Comparison of ENCODE assay signal across 8 cellular contexts in the genomic region with DNA sequence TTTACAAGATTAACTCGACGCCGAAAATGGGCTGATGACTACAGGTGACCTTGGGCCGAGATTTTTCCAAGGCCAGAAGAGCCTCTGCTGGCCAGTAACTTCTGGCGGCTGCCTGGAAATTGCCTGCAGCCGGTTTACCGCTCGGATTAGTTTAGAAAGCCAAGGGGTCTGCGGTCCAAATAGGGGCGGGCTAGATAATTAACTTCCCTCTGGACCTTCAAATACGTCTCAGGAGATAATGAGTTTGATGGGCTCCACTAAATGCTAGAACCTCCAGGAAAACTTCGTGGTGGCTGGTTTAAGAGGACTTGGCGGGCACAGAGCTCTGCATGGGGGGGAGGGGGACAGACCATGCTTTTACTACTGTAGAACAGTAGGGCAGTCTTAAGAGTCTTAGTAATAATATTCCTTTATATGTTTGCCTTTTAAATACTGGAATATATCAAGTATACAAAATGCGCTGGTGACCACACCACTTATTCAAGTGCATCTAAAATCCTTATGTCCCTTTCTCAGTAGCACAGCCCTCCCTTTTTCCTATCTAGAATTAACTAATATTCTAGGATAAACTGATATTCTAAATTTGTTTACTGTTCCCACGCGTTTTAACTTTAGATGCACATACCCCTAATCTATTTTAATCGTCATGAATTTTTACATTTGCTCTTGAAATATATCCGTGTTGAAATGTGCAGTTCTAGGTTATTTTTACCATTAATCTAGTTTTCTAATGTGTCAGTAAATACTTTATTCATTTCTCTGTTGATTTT.
DNase-seq lines count a peak whose midpoint lies in the region; ATAC-seq and TF ChIP-seq lines count a peak whose summit lies in the region.

No MANE protein-coding gene starts in this region.

- H3K4me1 ChIP-seq in adipocyte (ENCODE audit: control insufficient read depth, insufficient read depth, low read length): peaks cover 14% of the 10 kb centered on the region
- no peaks in the 10 kb centered on the region for H3K4me1 ChIP-seq in testis

- 22 to 25% methylated on average over 18 of the region's 18 CpGs for WGBS in testis, 2 donors

- intact Hi-C loops in testis (cut with DNase I; ENCODE audit: low total_unique reads): no loop called here

- H3K9me3 ChIP-seq in adipocyte (ENCODE audit: control insufficient read depth, low read length): no peaks in the 10 kb centered on the region
- no peaks in the 10 kb centered on the region for H3K9me3 ChIP-seq in testis

- peak; percentile 5 for ATAC-seq in GM21515 (IDR thresholded peaks at IDR 0.05; ENCODE audit: unreplicated experiment)

- H3K36me3 ChIP-seq in adipocyte (ENCODE audit: control insufficient read depth, insufficient read depth, low read length, severe bottlenecking) (peaks cover 12% of the 10 kb centered on the region), testis (ENCODE audit: low read depth, missing control alignments) (no peaks in the 10 kb centered on the region)

- TF ChIP-seq POLR2A in testis (IDR thresholded peaks at IDR 0.05): no peak

- peak overlapping the region; percentile 72 to 80 for H3K27ac ChIP-seq in testis

- H3K27me3 ChIP-seq in adipocyte (replicated peaks; ENCODE audit: control insufficient read depth, insufficient read depth, low read length) (no peaks in the 10 kb centered on the region), testis (no peaks in the 10 kb centered on the region)

- H3K9ac ChIP-seq in adipocyte (ENCODE audit: low read length): peak overlapping the region; percentile 65

- DNase-seq in EH (ENCODE audit: low read depth): peak; percentile 42
- DNase-seq in LoVo (ENCODE audit: low spot score): peak; percentile 34
- DNase-seq in adipocyte (ENCODE audit: low read depth): no peak
- peak; percentile 72 for DNase-seq in islet precursor cell
- peak; percentile 54 for DNase-seq in testis
- DNase-seq in GM03348 (ENCODE audit: low spot score): no peak
- no peak for DNase-seq in DMS53 (lab: John Stamatoyannopoulos, UW)

- TF ChIP-seq CTCF in testis (IDR thresholded peaks at IDR 0.05): no peak

- H3K4me3 ChIP-seq in adipocyte (ENCODE audit: low read length) (peak overlapping the region; percentile 83), testis (peak overlapping the region; percentile 43 to 66)

Comparison
In these comparisons a context has a peak if more than half of its experiments do, and no peak if none do; other contexts are left out.
1. DNase-seq: peak in EH (single experiment), LoVo (single experiment), islet precursor cell (single experiment) and testis (single experiment); none in adipocyte (single experiment), GM03348 (single experiment) and DMS53 (single experiment).